9 cellular contexts compared by ENCODE assay signal in genomic region chr2:54635554-54636152, GRCh38.
DNase-seq lines count a peak whose midpoint lies in the region; ATAC-seq and TF ChIP-seq lines count a peak whose summit lies in the region.
"Had no signal": no experiment of that assay in that cellular context is flagged by ENCODE, and none has a peak within 500 bp of the region (broad histone marks: within the 10 kb centered on the region; RNA-seq: fewer than 3 reads in every experiment).

No MANE protein-coding gene starts in this region.

- no peak overlapping the region for H3K14ac ChIP-seq in mesenchymal stem cell (ENCODE audit: low read length in 2 of 2)

- H3K23ac ChIP-seq in mesenchymal stem cell (ENCODE audit: low read length in 2 of 2): no peak overlapping the region

- peak overlapping the region in 1 of 2 experiments; percentile 46 for H3K4me3 ChIP-seq in mesenchymal stem cell (ENCODE audit: insufficient read depth in 1 of 2, low read depth in 1 of 2, low read length in 2 of 2)
- no peak overlapping the region for H3K4me3 ChIP-seq in upper lobe of right lung

- H3K4ac ChIP-seq in mesenchymal stem cell (ENCODE audit: low read depth in 1 of 2, low read length in 2 of 2): no peak overlapping the region

- 100% methylated on average over 2 of the region's 3 CpGs for WGBS in mesenchymal stem cell

- no peak overlapping the region for H3K4me2 ChIP-seq in mesenchymal stem cell (ENCODE audit: low read length, poor library complexity, severe bottlenecking)

- H3K27ac Mint-ChIP-seq in activated naive CD4-positive, alpha-beta T cell treated with anti-CD3 and anti-CD28 coated beads, Interleukin-2, amount 10 ng/mL, durations not matched to agents 7 days and 5 days: peak overlapping the region; percentile 35
- peak overlapping the region; percentile 44 for H3K27ac Mint-ChIP-seq in central memory CD8-positive, alpha-beta T cell (ENCODE audit: low read depth)

- no peaks in the 10 kb centered on the region for H3K27me3 Mint-ChIP-seq in activated naive CD4-positive, alpha-beta T cell treated with anti-CD3 and anti-CD28 coated beads, Interleukin-2, amount 10 ng/mL, durations not matched to agents 7 days and 5 days
- no peaks in the 10 kb centered on the region for H3K27me3 Mint-ChIP-seq in central memory CD8-positive, alpha-beta T cell

- H3K9me3 ChIP-seq in mesenchymal stem cell (ENCODE audit: control insufficient read depth, low read length): no peaks in the 10 kb centered on the region
- no peaks in the 10 kb centered on the region for H3K9me3 ChIP-seq in upper lobe of right lung

- H3K36me3 ChIP-seq in mesenchymal stem cell (ENCODE audit: control insufficient read depth in 1 of 2, insufficient read depth in 2 of 2, low read depth in 1 of 2, low read length in 2 of 2) (peaks cover 37 to 83% of the 10 kb centered on the region in 2 experiments), upper lobe of right lung (peaks cover 88% of the 10 kb centered on the region)

- H2BK5ac ChIP-seq in mesenchymal stem cell (ENCODE audit: low read depth, low read length, poor library complexity, severe bottlenecking): no peak overlapping the region

- H3K4me1 ChIP-seq in mesenchymal stem cell (ENCODE audit: control insufficient read depth, insufficient read depth, low read depth, low read length) (peaks cover 24% of the 10 kb centered on the region), upper lobe of right lung (peaks cover 62% of the 10 kb centered on the region)

- H3K4me3 Mint-ChIP-seq in activated naive CD4-positive, alpha-beta T cell treated with anti-CD3 and anti-CD28 coated beads, Interleukin-2, amount 10 ng/mL, durations not matched to agents 7 days and 5 days: no peak overlapping the region
- H3K4me3 Mint-ChIP-seq in central memory CD8-positive, alpha-beta T cell: no peak overlapping the region

- TF ChIP-seq CTCF in upper lobe of right lung (IDR thresholded peaks at IDR 0.05): no peak

- no peak overlapping the region for H2AFZ ChIP-seq in mesenchymal stem cell (ENCODE audit: low read depth, low read length)

- no peak overlapping the region for H3K18ac ChIP-seq in mesenchymal stem cell (ENCODE audit: low read depth in 1 of 2, low read length in 2 of 2)

- no peak for ATAC-seq in central memory CD8-positive, alpha-beta T cell (replicated peaks; ENCODE audit: extremely low read depth, poor library complexity, severe bottlenecking)
- ATAC-seq in upper lobe of right lung: no peak
- no peak for ATAC-seq in HG03469 (IDR thresholded peaks at IDR 0.05; ENCODE audit: unreplicated experiment)
- ATAC-seq in GM21390 (IDR thresholded peaks at IDR 0.05; ENCODE audit: unreplicated experiment): no peak

- no peak overlapping the region for H4K91ac ChIP-seq in mesenchymal stem cell (ENCODE audit: low read length)

- H2AK5ac ChIP-seq in mesenchymal stem cell (ENCODE audit: low read length, severe bottlenecking): no peak overlapping the region

- no peak for DNase-seq in activated naive CD4-positive, alpha-beta T cell treated with anti-CD3 and anti-CD28 coated beads, Interleukin-2, amount 10 ng/mL, durations not matched to agents 7 days and 5 days
- no peak for DNase-seq in activated naive CD4-positive, alpha-beta T cell (lab: John Stamatoyannopoulos, UW)
- DNase-seq in central memory CD8-positive, alpha-beta T cell (ENCODE audit: low spot score in 2 of 2): no peak
- DNase-seq in mesenchymal stem cell (no peak), upper lobe of right lung (no peak), OCI-M2 (lab: John Stamatoyannopoulos, UW; ENCODE audit: unreplicated experiment) (no peak)
- DNase-seq: NCI-H187 treated with DMSO at 0.1 percent for 48 hours had no signal

- no peak overlapping the region for H2BK15ac ChIP-seq in mesenchymal stem cell (ENCODE audit: low read depth, poor library complexity, severe bottlenecking)

- CTCF ChIA-PET in activated naive CD4-positive, alpha-beta T cell treated with anti-CD3 and anti-CD28 coated beads, Interleukin-2, amount 10 ng/mL, durations not matched to agents 7 days and 5 days (lab: Charles Lee): interaction anchor here (1.1 kb wide), 1 partner anchor 22 kb away, joined by 3 read pairs; no protein-coding TSS in a partner anchor

- H3K27me3 ChIP-seq in mesenchymal stem cell (ENCODE audit: control insufficient read depth in 1 of 2, insufficient read depth in 1 of 2, low read length in 2 of 2) (no peaks in the 10 kb centered on the region), upper lobe of right lung (no peaks in the 10 kb centered on the region)

- H3K36me3 Mint-ChIP-seq in activated naive CD4-positive, alpha-beta T cell treated with anti-CD3 and anti-CD28 coated beads, Interleukin-2, amount 10 ng/mL, durations not matched to agents 7 days and 5 days: peaks cover 81% of the 10 kb centered on the region
- H3K36me3 Mint-ChIP-seq in central memory CD8-positive, alpha-beta T cell (ENCODE audit: insufficient read depth): peaks cover 69% of the 10 kb centered on the region

- H3K9me3 Mint-ChIP-seq in activated naive CD4-positive, alpha-beta T cell treated with anti-CD3 and anti-CD28 coated beads, Interleukin-2, amount 10 ng/mL, durations not matched to agents 7 days and 5 days: no peaks in the 10 kb centered on the region
- H3K9me3 Mint-ChIP-seq in central memory CD8-positive, alpha-beta T cell: no peaks in the 10 kb centered on the region

- no peak overlapping the region for H2BK12ac ChIP-seq in mesenchymal stem cell (ENCODE audit: low read length in 2 of 2)

- H3K4me1 Mint-ChIP-seq in activated naive CD4-positive, alpha-beta T cell treated with anti-CD3 and anti-CD28 coated beads, Interleukin-2, amount 10 ng/mL, durations not matched to agents 7 days and 5 days: peaks cover 46% of the 10 kb centered on the region
- H3K4me1 Mint-ChIP-seq in central memory CD8-positive, alpha-beta T cell: peaks cover 44% of the 10 kb centered on the region

- H2BK120ac ChIP-seq in mesenchymal stem cell (ENCODE audit: low read depth, low read length): no peak overlapping the region

- H4K8ac ChIP-seq in mesenchymal stem cell (ENCODE audit: low read length): no peak overlapping the region

- peak overlapping the region; percentile 52 for H3K9ac ChIP-seq in mesenchymal stem cell (ENCODE audit: low read length)

- peaks cover 11% of the 10 kb centered on the region for H3K79me1 ChIP-seq in mesenchymal stem cell (replicated peaks; ENCODE audit: low read length, poor library complexity, severe bottlenecking)

- intact Hi-C loops in upper lobe of right lung (cut with DNase I): no loop called here

- peak overlapping the region; percentile 95 for H3K27ac ChIP-seq in mesenchymal stem cell (ENCODE audit: low read length, poor library complexity, severe bottlenecking)
- peak overlapping the region; percentile 61 for H3K27ac ChIP-seq in upper lobe of right lung
